ENCODE assay signal across 30 cellular contexts in the genomic region with DNA sequence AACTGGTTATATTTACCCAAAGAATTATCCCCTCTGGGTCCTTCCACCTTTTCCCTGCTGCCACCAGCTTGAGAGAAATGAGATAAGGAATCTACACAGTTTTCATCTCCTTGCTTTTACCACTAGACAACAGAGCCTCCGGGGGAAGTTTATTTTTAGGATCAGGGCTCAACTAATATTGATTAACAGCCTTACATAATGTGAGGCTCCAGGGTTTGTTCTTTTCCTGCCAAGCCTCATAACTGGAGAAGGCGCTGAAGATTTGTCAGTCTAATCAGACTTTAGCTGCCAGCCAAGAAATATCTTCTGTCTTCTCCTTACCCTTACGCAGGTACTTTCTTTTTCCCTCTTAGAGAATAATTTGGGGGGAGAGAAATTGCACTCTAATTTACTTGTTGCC.
"Had no signal": no experiment of that assay in that cellular context is flagged by ENCODE, and none has a peak within 500 bp of the region (broad histone marks: within the 10 kb centered on the region; RNA-seq: fewer than 3 reads in every experiment).

No MANE protein-coding gene starts in this region.

- H3K9me3 Mint-ChIP-seq: activated CD4-positive, alpha-beta memory T cell treated with anti-CD3 and anti-CD28 coated beads for 36 hours; activated CD4-positive, alpha-beta T cell treated with anti-CD3 and anti-CD28 coated beads, Interleukin-2, amount 10 ng/mL, durations not matched to agents 24 days and 14 days; activated naive CD4-positive, alpha-beta T cell treated with anti-CD3 and anti-CD28 coated beads, Interleukin-2, amount 50 U/mL, for 24 hours; activated naive CD8-positive, alpha-beta T cell treated with anti-CD3 and anti-CD28 coated beads, Interleukin-2, amount 50 U/mL, for 24 hours had no signal

- H3K36me3 Mint-ChIP-seq: activated CD4-positive, alpha-beta memory T cell treated with anti-CD3 and anti-CD28 coated beads for 36 hours; activated CD8-positive, alpha-beta memory T cell treated with anti-CD3 and anti-CD28 coated beads, Interleukin-2, amount 10 ng/mL, durations not matched to agents 7 days and 5 days; activated naive CD4-positive, alpha-beta T cell treated with anti-CD3 and anti-CD28 coated beads, Interleukin-2, amount 50 U/mL, for 24 hours; activated naive CD8-positive, alpha-beta T cell treated with anti-CD3 and anti-CD28 coated beads for 36 hours had no signal

- H3K4me3 ChIP-seq: adrenal gland, body of pancreas, esophagus muscularis mucosa, gastrocnemius medialis, heart left ventricle had no signal

- H3K9me3 ChIP-seq: adrenal gland, body of pancreas, esophagus muscularis mucosa, gastrocnemius medialis, heart left ventricle had no signal

- DNase-seq: activated CD4-positive, alpha-beta memory T cell treated with anti-CD3 and anti-CD28 coated beads for 36 hours; activated CD4-positive, alpha-beta T cell treated with anti-CD3 and anti-CD28 coated beads, Interleukin-2, amount 10 ng/mL, durations not matched to agents 24 days and 14 days; activated CD8-positive, alpha-beta memory T cell treated with anti-CD3 and anti-CD28 coated beads, Interleukin-2, amount 10 ng/mL, durations not matched to agents 7 days and 5 days; activated CD8-positive, alpha-beta memory T cell treated with anti-CD3 and anti-CD28 coated beads, Interleukin-2, amount 50 U/mL, for 4 hours; activated CD8-positive, alpha-beta T cell treated with anti-CD3 and anti-CD28 coated beads, Interleukin-2, amount 10 ng/mL, durations not matched to agents 7 days and 5 days; activated effector memory CD4-positive, alpha-beta T cell treated with anti-CD3 and anti-CD28 coated beads, Interleukin-2, amount 50 U/mL, for 16 hours; activated naive CD4-positive, alpha-beta T cell treated with anti-CD3 and anti-CD28 coated beads for 36 hours; activated naive CD8-positive, alpha-beta T cell treated with anti-CD3 and anti-CD28 coated beads for 36 hours; activated naive CD8-positive, alpha-beta T cell treated with anti-CD3 and anti-CD28 coated beads, Interleukin-2, amount 50 U/mL, for 24 hours; activated T-cell treated with anti-CD3 and anti-CD28 coated beads, Interleukin-2, amount 50 U/mL, for 1 hour; activated T-cell treated with anti-CD3 and anti-CD28 coated beads, Interleukin-2, amount 50 U/mL, for 48 hours; adrenal gland; amygdala; aorta; body of pancreas; cortex of kidney; dermis blood vessel endothelial cell; effector CD4-positive, alpha-beta T cell; effector memory CD8-positive, alpha-beta T cell; erythroblast; foreskin keratinocyte; gastrocnemius medialis; glutamatergic neuron; heart left ventricle; T-helper 2 cell had no signal

- H3K27ac ChIP-seq: adrenal gland, body of pancreas, esophagus muscularis mucosa, foreskin keratinocyte, gastrocnemius medialis, heart left ventricle had no signal

- H3K27me3 Mint-ChIP-seq: activated CD4-positive, alpha-beta memory T cell treated with anti-CD3 and anti-CD28 coated beads for 36 hours; activated CD4-positive, alpha-beta T cell treated with anti-CD3 and anti-CD28 coated beads, Interleukin-2, amount 10 ng/mL, durations not matched to agents 24 days and 14 days; activated CD8-positive, alpha-beta memory T cell treated with anti-CD3 and anti-CD28 coated beads, Interleukin-2, amount 10 ng/mL, durations not matched to agents 7 days and 5 days; activated naive CD4-positive, alpha-beta T cell treated with anti-CD3 and anti-CD28 coated beads, Interleukin-2, amount 50 U/mL, for 24 hours; activated naive CD8-positive, alpha-beta T cell treated with anti-CD3 and anti-CD28 coated beads for 36 hours; activated naive CD8-positive, alpha-beta T cell treated with anti-CD3 and anti-CD28 coated beads, Interleukin-2, amount 50 U/mL, for 24 hours; effector memory CD8-positive, alpha-beta T cell had no signal

- H3K4me3 Mint-ChIP-seq: activated CD4-positive, alpha-beta memory T cell treated with anti-CD3 and anti-CD28 coated beads for 36 hours; activated CD4-positive, alpha-beta T cell treated with anti-CD3 and anti-CD28 coated beads, Interleukin-2, amount 10 ng/mL, durations not matched to agents 24 days and 14 days; activated CD8-positive, alpha-beta memory T cell treated with anti-CD3 and anti-CD28 coated beads, Interleukin-2, amount 10 ng/mL, durations not matched to agents 7 days and 5 days; activated CD8-positive, alpha-beta T cell treated with anti-CD3 and anti-CD28 coated beads, Interleukin-2, amount 10 ng/mL, durations not matched to agents 7 days and 5 days; activated naive CD4-positive, alpha-beta T cell treated with anti-CD3 and anti-CD28 coated beads for 36 hours; activated naive CD4-positive, alpha-beta T cell treated with anti-CD3 and anti-CD28 coated beads, Interleukin-2, amount 50 U/mL, for 24 hours; activated naive CD8-positive, alpha-beta T cell treated with anti-CD3 and anti-CD28 coated beads for 36 hours; activated naive CD8-positive, alpha-beta T cell treated with anti-CD3 and anti-CD28 coated beads, Interleukin-2, amount 50 U/mL, for 24 hours; activated T-helper 1 cell treated with anti-CD3 and anti-CD28 coated beads, Interleukin-12 subunit alpha, Interleukin-12 subunit beta, Interleukin-2, Interleukin-4 antibody, amounts not matched to agents 30 ng/mL and 10 ng/mL and 1 ng/mL, durations not matched to agents 14 hours and 24 hours and 36 hours; effector memory CD8-positive, alpha-beta T cell; WTC11 had no signal

- H3K27ac Mint-ChIP-seq: activated CD4-positive, alpha-beta memory T cell treated with anti-CD3 and anti-CD28 coated beads for 36 hours; activated CD4-positive, alpha-beta T cell treated with anti-CD3 and anti-CD28 coated beads, Interleukin-2, amount 10 ng/mL, durations not matched to agents 24 days and 14 days; activated CD8-positive, alpha-beta memory T cell treated with anti-CD3 and anti-CD28 coated beads, Interleukin-2, amount 10 ng/mL, durations not matched to agents 7 days and 5 days; activated CD8-positive, alpha-beta T cell treated with anti-CD3 and anti-CD28 coated beads, Interleukin-2, amount 10 ng/mL, durations not matched to agents 7 days and 5 days; activated naive CD4-positive, alpha-beta T cell treated with anti-CD3 and anti-CD28 coated beads for 36 hours; activated naive CD4-positive, alpha-beta T cell treated with anti-CD3 and anti-CD28 coated beads, Interleukin-2, amount 50 U/mL, for 24 hours; activated naive CD8-positive, alpha-beta T cell treated with anti-CD3 and anti-CD28 coated beads for 36 hours; activated naive CD8-positive, alpha-beta T cell treated with anti-CD3 and anti-CD28 coated beads, Interleukin-2, amount 50 U/mL, for 24 hours; activated T-helper 1 cell treated with anti-CD3 and anti-CD28 coated beads, Interleukin-12 subunit alpha, Interleukin-12 subunit beta, Interleukin-2, Interleukin-4 antibody, amounts not matched to agents 30 ng/mL and 10 ng/mL and 1 ng/mL, durations not matched to agents 14 hours and 24 hours and 36 hours; activated T-helper 2 cell treated with anti-CD3 and anti-CD28 coated beads, Interferon-gamma antibody, Interleukin-2, Interleukin-4, amounts not matched to agents 10 μg/mL and 5 μg/mL and 100 μg/mL, durations not matched to agents 14 hours and 24 hours and 36 hours; effector memory CD8-positive, alpha-beta T cell; WTC11 had no signal

- H3K4me1 Mint-ChIP-seq: activated CD4-positive, alpha-beta T cell treated with anti-CD3 and anti-CD28 coated beads, Interleukin-2, amount 10 ng/mL, durations not matched to agents 24 days and 14 days; activated CD8-positive, alpha-beta memory T cell treated with anti-CD3 and anti-CD28 coated beads, Interleukin-2, amount 10 ng/mL, durations not matched to agents 7 days and 5 days; activated naive CD4-positive, alpha-beta T cell treated with anti-CD3 and anti-CD28 coated beads, Interleukin-2, amount 50 U/mL, for 24 hours; activated naive CD8-positive, alpha-beta T cell treated with anti-CD3 and anti-CD28 coated beads for 36 hours; activated naive CD8-positive, alpha-beta T cell treated with anti-CD3 and anti-CD28 coated beads, Interleukin-2, amount 50 U/mL, for 24 hours; WTC11 had no signal

- H3K4me1 ChIP-seq: adrenal gland, heart left ventricle had no signal

- H3K27me3 ChIP-seq: body of pancreas, esophagus muscularis mucosa, foreskin keratinocyte, gastrocnemius medialis, heart left ventricle had no signal

- H3K36me3 ChIP-seq: adrenal gland, esophagus muscularis mucosa, gastrocnemius medialis, heart left ventricle had no signal
